Comparison of ENCODE assay signal across 10 cellular contexts in the genomic region with DNA sequence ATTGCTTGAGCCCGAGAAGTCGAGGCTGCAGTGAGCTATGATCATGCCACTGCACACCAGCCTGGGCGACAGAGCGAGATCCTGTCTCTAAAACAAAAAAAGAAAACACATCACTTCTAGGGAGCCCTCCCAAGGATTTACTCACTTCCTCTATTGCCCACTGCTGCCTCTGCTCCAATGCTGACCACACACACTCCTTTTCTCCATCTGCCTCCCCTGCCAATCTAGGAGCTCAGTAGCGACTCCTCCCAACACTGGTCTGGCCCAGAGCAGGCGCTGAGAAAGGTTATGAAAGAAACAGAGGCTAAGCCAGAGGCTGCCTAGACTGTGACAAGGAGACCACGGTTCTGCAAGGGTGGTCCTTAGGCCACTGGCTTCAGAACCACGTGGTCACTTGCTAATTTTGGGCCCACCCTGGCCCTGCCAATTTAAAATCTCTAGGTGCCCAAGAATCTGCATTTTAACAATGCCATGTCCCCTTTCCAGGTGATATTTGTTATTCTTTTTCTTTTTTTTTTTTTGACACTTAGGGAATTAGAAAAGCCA. TPM values are rescaled to one million over a fixed set of nuclear protein-coding genes. Genes with fewer than 3 reads are reported as not detected.
DNase-seq lines count a peak whose midpoint lies in the region; ATAC-seq and TF ChIP-seq lines count a peak whose summit lies in the region.
"Had no signal": no experiment of that assay in that cellular context is flagged by ENCODE, and none has a peak within 500 bp of the region (broad histone marks: within the 10 kb centered on the region; RNA-seq: fewer than 3 reads in every experiment).

No MANE protein-coding gene starts in this region.

- WGBS in lower leg skin, 2 donors: 71 to 78% methylated on average over 8 of the region's 8 CpGs

- no peak overlapping the region for H3K4me3 ChIP-seq in MG63
- H3K4me3 ChIP-seq in A673 (ENCODE audit: low read depth, low read length, poor library complexity, severe bottlenecking): no peak overlapping the region
- no peak overlapping the region for H3K4me3 ChIP-seq in lower leg skin (ENCODE audit: low read depth, poor library complexity, severe bottlenecking)
- H3K4me3 ChIP-seq: cardiac muscle cell had no signal

- H3K27ac ChIP-seq in A673 (ENCODE audit: low read depth, low read length, poor library complexity, severe bottlenecking): no peak overlapping the region

- DNase-seq in Calu3 (no peak), MG63 (peak; percentile 52), mesothelial cell of epicardium (ENCODE audit: low spot score in 2 of 2, unreplicated experiment in 2 of 2) (no peak), A673 (ENCODE audit: low spot score) (no peak), lower leg skin (ENCODE audit: low spot score in 2 of 2) (no peak), AG20443 (ENCODE audit: low spot score) (no peak)
- DNase-seq in activated CD8-positive, alpha-beta T cell treated with anti-CD3 and anti-CD28 coated beads, Interleukin-2, amount 10 ng/mL, durations not matched to agents 7 days and 5 days: no peak
- DNase-seq: NCI-H2029 had no signal

- peak overlapping the region; percentile 62 for H3K4me3 Mint-ChIP-seq in Calu3 (ENCODE audit: low read depth, unreplicated experiment)
- H3K4me3 Mint-ChIP-seq in activated CD8-positive, alpha-beta T cell treated with anti-CD3 and anti-CD28 coated beads, Interleukin-2, amount 10 ng/mL, durations not matched to agents 7 days and 5 days: no peak overlapping the region
- no peak overlapping the region for H3K4me3 Mint-ChIP-seq in mesothelial cell of epicardium

- H3K27me3 ChIP-seq in MG63 (no peaks in the 10 kb centered on the region), A673 (replicated peaks; ENCODE audit: insufficient read depth, low read depth, low read length, poor library complexity) (no peaks in the 10 kb centered on the region)
- H3K27me3 ChIP-seq: cardiac muscle cell had no signal

- no peaks in the 10 kb centered on the region for H3K27me3 Mint-ChIP-seq in Calu3 (ENCODE audit: unreplicated experiment)
- H3K27me3 Mint-ChIP-seq in activated CD8-positive, alpha-beta T cell treated with anti-CD3 and anti-CD28 coated beads, Interleukin-2, amount 10 ng/mL, durations not matched to agents 7 days and 5 days (ENCODE audit: low read depth): no peaks in the 10 kb centered on the region
- H3K27me3 Mint-ChIP-seq in mesothelial cell of epicardium (ENCODE audit: low read depth): no peaks in the 10 kb centered on the region

- H3K9me3 ChIP-seq in MG63: no peaks in the 10 kb centered on the region
- H3K9me3 ChIP-seq in A673 (ENCODE audit: low read depth, low read length, poor library complexity, severe bottlenecking): no peaks in the 10 kb centered on the region

- no peak overlapping the region for H3K27ac Mint-ChIP-seq in Calu3 (ENCODE audit: unreplicated experiment)
- H3K27ac Mint-ChIP-seq in activated CD8-positive, alpha-beta T cell treated with anti-CD3 and anti-CD28 coated beads, Interleukin-2, amount 10 ng/mL, durations not matched to agents 7 days and 5 days: peak overlapping the region; percentile 64
- H3K27ac Mint-ChIP-seq in mesothelial cell of epicardium: peak overlapping the region; percentile 95

- BruUV-seq in Calu3 (replicated peaks; lab: Mats Ljungman, UMichigan): no TSS peak
- BruUV-seq in A673 (replicated peaks; lab: Mats Ljungman, UMichigan): no TSS peak

- CTCF ChIA-PET in Calu3 (lab: Charles Lee) (interaction anchor here (0.6 to 1.1 kb wide), 2 partner anchors 20 to 1528 kb away, joined by 3 to 4 read pairs; no protein-coding TSS in a partner anchor), A673 (lab: Charles Lee) (no interaction called here)
- CTCF ChIA-PET in activated CD8-positive, alpha-beta T cell treated with anti-CD3 and anti-CD28 coated beads, Interleukin-2, amount 10 ng/mL, durations not matched to agents 7 days and 5 days (lab: Charles Lee): interaction anchor here (0.8 to 2.4 kb wide), 5 partner anchors 10 to 32 kb away, joined by 3 to 12 read pairs (median 9); a partner anchor contains a TSS

- no peak for TF ChIP-seq CTCF in Calu3 (IDR thresholded peaks at IDR 0.05; ENCODE audit: unreplicated experiment)
- TF ChIP-seq CTCF in mesothelial cell of epicardium (IDR thresholded peaks at IDR 0.05; ENCODE audit: unreplicated experiment): no peak
- TF ChIP-seq CTCF in A673 (conservative IDR thresholded peaks at IDR 0.05; ENCODE audit: low read depth, low read length): no peak
- no peak for TF ChIP-seq CTCF in lower leg skin (IDR thresholded peaks at IDR 0.05)

- no peak for TF ChIP-seq POLR2A in lower leg skin (IDR thresholded peaks at IDR 0.05)

- H3K9me3 Mint-ChIP-seq in Calu3 (ENCODE audit: low read depth, unreplicated experiment) (no peaks in the 10 kb centered on the region), mesothelial cell of epicardium (no peaks in the 10 kb centered on the region)
- H3K9me3 Mint-ChIP-seq in activated CD8-positive, alpha-beta T cell treated with anti-CD3 and anti-CD28 coated beads, Interleukin-2, amount 10 ng/mL, durations not matched to agents 7 days and 5 days (ENCODE audit: insufficient read depth): no peaks in the 10 kb centered on the region

- intact Hi-C loops in Calu3 (cut with micrococcal nuclease; ENCODE audit: unreplicated experiment): loop anchor here (5.0 kb wide), 1 partner anchor 110 kb away; no protein-coding TSS in a partner anchor
- intact Hi-C loops in A673 (cut with micrococcal nuclease; ENCODE audit: unreplicated experiment): no loop called here
- intact Hi-C loops in lower leg skin (cut with DNase I; ENCODE audit: low total_unique reads): no loop called here

- H3K4me1 ChIP-seq in A673 (ENCODE audit: insufficient read depth, low read length, poor library complexity, severe bottlenecking): peaks cover 21% of the 10 kb centered on the region

- H3K36me3 Mint-ChIP-seq in Calu3 (ENCODE audit: insufficient read depth, unreplicated experiment) (peaks cover 38% of the 10 kb centered on the region), mesothelial cell of epicardium (no peaks in the 10 kb centered on the region)
- peaks cover 21% of the 10 kb centered on the region for H3K36me3 Mint-ChIP-seq in activated CD8-positive, alpha-beta T cell treated with anti-CD3 and anti-CD28 coated beads, Interleukin-2, amount 10 ng/mL, durations not matched to agents 7 days and 5 days (ENCODE audit: low read depth)

- no peak for ATAC-seq in activated CD8-positive, alpha-beta T cell treated with anti-CD3 and anti-CD28 coated beads, Interleukin-2, amount 10 ng/mL, durations not matched to agents 7 days and 5 days
- no peak for ATAC-seq in GM19328 (IDR thresholded peaks at IDR 0.05; ENCODE audit: unreplicated experiment)

- H3K36me3 ChIP-seq in MG63 (peaks cover 7% of the 10 kb centered on the region), A673 (ENCODE audit: insufficient read depth, low read length, poor library complexity, severe bottlenecking) (peaks cover 7% of the 10 kb centered on the region)
- H3K36me3 ChIP-seq: cardiac muscle cell had no signal

- H3K4me1 Mint-ChIP-seq in Calu3 (ENCODE audit: low read depth, unreplicated experiment): peaks cover 35% of the 10 kb centered on the region
- peaks cover 84% of the 10 kb centered on the region for H3K4me1 Mint-ChIP-seq in activated CD8-positive, alpha-beta T cell treated with anti-CD3 and anti-CD28 coated beads, Interleukin-2, amount 10 ng/mL, durations not matched to agents 7 days and 5 days (ENCODE audit: low read depth)
- peaks cover 29% of the 10 kb centered on the region for H3K4me1 Mint-ChIP-seq in mesothelial cell of epicardium

- POLR2A ChIA-PET in activated CD8-positive, alpha-beta T cell treated with anti-CD3 and anti-CD28 coated beads, Interleukin-2, amount 10 ng/mL, durations not matched to agents 7 days and 5 days (lab: Charles Lee): interaction anchor here (0.6 to 10.7 kb wide), 8 partner anchors 20 to 425 kb away, joined by 3 to 148 read pairs (median 4); a partner anchor contains a TSS
- POLR2A ChIA-PET in A673 (lab: Charles Lee; ENCODE audit: low non-redundant PET): no interaction called here

RNA-seq across cellular contexts. Expression of a gene that starts 1.3 kb away (rescaled TPM):
- total RNA-seq in Calu3 (2022) (56.9 and 62.3 TPM in 2 replicates), mesothelial cell of epicardium (16.7 to 18.1 TPM (median 16.9 TPM) in 3 replicates), A673 (2021) (86.0 and 87.0 TPM in 2 replicates), lower leg skin (1 to 10 TPM; 1.4 to 6.3 (median 5.7) TPM)
- 52.1 and 57.2 TPM in 2 replicates for total RNA-seq in MG63 (2014; rRNA removed; shearing (Covaris generic); ENCODE audit: low replicate concordance)
- total RNA-seq in activated CD8-positive, alpha-beta T cell treated with anti-CD3 and anti-CD28 coated beads, Interleukin-2, amount 10 ng/mL, durations not matched to agents 7 days and 5 days: 10 to 100 TPM; 74.5 to 80.8 TPM

RNA-seq across cellular contexts. Expression of a gene that starts 13.2 kb away (rescaled TPM):
- 65.5 and 80.8 TPM in 2 replicates for total RNA-seq in Calu3 (2022)
- 4.4 and 17.4 TPM in 2 replicates for total RNA-seq in MG63 (2014; rRNA removed; shearing (Covaris generic); ENCODE audit: low replicate concordance)
- total RNA-seq in activated CD8-positive, alpha-beta T cell treated with anti-CD3 and anti-CD28 coated beads, Interleukin-2, amount 10 ng/mL, durations not matched to agents 7 days and 5 days: 10 to 100 TPM; 28.4 to 38.2 TPM
- total RNA-seq in mesothelial cell of epicardium: 58.4 to 60.1 TPM (median 58.6 TPM) in 3 replicates
- 83.1 and 100 TPM in 2 replicates for total RNA-seq in A673 (2021)
- 10 to 100 TPM; 17.1 to 30.8 (median 23.3) TPM for total RNA-seq in lower leg skin

RNA-seq across cellular contexts. Expression of a gene that starts 20.7 kb away (rescaled TPM):
- 5.4 and 7.3 TPM in 2 replicates for total RNA-seq in Calu3 (2022)
- total RNA-seq in MG63 (2014; rRNA removed; shearing (Covaris generic); ENCODE audit: low replicate concordance): 2.4 and 3.5 TPM in 2 replicates
- 1 to 10 TPM; 2.9 to 3.2 TPM for total RNA-seq in activated CD8-positive, alpha-beta T cell treated with anti-CD3 and anti-CD28 coated beads, Interleukin-2, amount 10 ng/mL, durations not matched to agents 7 days and 5 days
- total RNA-seq in mesothelial cell of epicardium: 0.63 to 0.86 TPM (median 0.66 TPM) in 3 replicates
- 0.39 and 0.47 TPM in 2 replicates for total RNA-seq in A673 (2021)
- total RNA-seq in lower leg skin: 10 to 100 TPM in 1 of 4 donors, 1 to 10 TPM in 3; 2.1 to 10.2 (median 3.7) TPM

RNA-seq across cellular contexts. Expression of a gene that starts 25.3 kb away (rescaled TPM):
- 0.45 and 0.76 TPM in 2 replicates for total RNA-seq in Calu3 (2022)
- not detected in 2 replicates for total RNA-seq in MG63 (2014; rRNA removed; shearing (Covaris generic); ENCODE audit: low replicate concordance)
- total RNA-seq in activated CD8-positive, alpha-beta T cell treated with anti-CD3 and anti-CD28 coated beads, Interleukin-2, amount 10 ng/mL, durations not matched to agents 7 days and 5 days: under 1 TPM; 0.16 to 0.21 TPM
- 0.09 to 0.20 TPM (median 0.11 TPM) in 3 replicates for total RNA-seq in mesothelial cell of epicardium
- total RNA-seq in A673 (2021): 0.13 and 0.22 TPM in 2 replicates
- not detected for total RNA-seq in lower leg skin

RNA-seq across cellular contexts. Expression of a gene that starts 32.7 kb away (rescaled TPM):
- total RNA-seq in Calu3 (2022) (18.7 and 20.3 TPM in 2 replicates), mesothelial cell of epicardium (7.0 to 7.5 TPM (median 7.4 TPM) in 3 replicates), A673 (2021) (7.5 and 9.7 TPM in 2 replicates), lower leg skin (10 to 100 TPM; 12.5 to 34.1 (median 21.2) TPM)
- total RNA-seq in MG63 (2014; rRNA removed; shearing (Covaris generic); ENCODE audit: low replicate concordance): 1.5 and 2.7 TPM in 2 replicates
- total RNA-seq in activated CD8-positive, alpha-beta T cell treated with anti-CD3 and anti-CD28 coated beads, Interleukin-2, amount 10 ng/mL, durations not matched to agents 7 days and 5 days: 10 to 100 TPM; 17.1 to 17.7 TPM
